In genomic region chr6:11224252-11224965, GRCh38 we compare ENCODE assay signal across 8 cellular contexts. TPM values are rescaled to one million over a fixed set of nuclear protein-coding genes. Genes with fewer than 3 reads are reported as not detected.
DNase-seq lines count a peak whose midpoint lies in the region; ATAC-seq and TF ChIP-seq lines count a peak whose summit lies in the region.

No MANE protein-coding gene starts in this region.

- peaks cover 26% of the 10 kb centered on the region for H3K36me3 Mint-ChIP-seq in type B pancreatic cell

- no peak overlapping the region for H3K27ac Mint-ChIP-seq in type B pancreatic cell

- H3K4me3 ChIP-seq in right lobe of liver: no peak overlapping the region
- peak overlapping the region; percentile 9 for H3K4me3 ChIP-seq in upper lobe of right lung

- WGBS in right lobe of liver (ENCODE audit: insufficient coverage, low coverage, low lambda C conversion rate, missing lambda C conversion rate): 80% methylated on average over 8 of the region's 9 CpGs

- H3K4me3 Mint-ChIP-seq in type B pancreatic cell: no peak overlapping the region

- H3K9me3 ChIP-seq in right lobe of liver (no peaks in the 10 kb centered on the region), upper lobe of right lung (no peaks in the 10 kb centered on the region)

- no peaks in the 10 kb centered on the region for H3K27me3 Mint-ChIP-seq in type B pancreatic cell

- H3K27ac ChIP-seq in right lobe of liver: peak overlapping the region in 2 of 3 donors; percentile 24 to 43
- peak overlapping the region; percentile 94 for H3K27ac ChIP-seq in upper lobe of right lung

- H3K4me1 Mint-ChIP-seq in type B pancreatic cell (ENCODE audit: unreplicated experiment): peaks cover 57% of the 10 kb centered on the region

- peak; percentile 64 for ATAC-seq in GM19035 (IDR thresholded peaks at IDR 0.05; ENCODE audit: unreplicated experiment)
- peak; percentile 74 for ATAC-seq in HG03280 (IDR thresholded peaks at IDR 0.05; ENCODE audit: unreplicated experiment)
- ATAC-seq in right lobe of liver: peak; percentile 9 to 38 (median 20)
- ATAC-seq in upper lobe of right lung: peak; percentile 33

- intact Hi-C loops in right lobe of liver (cut with DNase I) (no loop called here), upper lobe of right lung (cut with DNase I) (loop anchor here (10.0 kb wide), 1 partner anchor 140 kb away; no protein-coding TSS in a partner anchor)

- TF ChIP-seq CTCF in right lobe of liver (IDR thresholded peaks at IDR 0.05): no peak
- no peak for TF ChIP-seq CTCF in upper lobe of right lung (IDR thresholded peaks at IDR 0.05)
- TF ChIP-seq CTCF in type B pancreatic cell (conservative IDR thresholded peaks at IDR 0.05): no peak

- no peak for TF ChIP-seq POLR2A in right lobe of liver (IDR thresholded peaks at IDR 0.05)

- H3K4me1 ChIP-seq in right lobe of liver: peaks cover 0 to 5% (median 0%) of the 10 kb centered on the region in 4 donors
- H3K4me1 ChIP-seq in upper lobe of right lung: peaks cover 80% of the 10 kb centered on the region

- DNase-seq in activated T-helper 9 cell treated with anti-CD3 and anti-CD28 coated beads, Interleukin-2, amount 50 U/mL, for 16 hours (ENCODE audit: low read depth): peak; percentile 24
- DNase-seq in right lobe of liver (no peak), upper lobe of right lung (no peak), type B pancreatic cell (ENCODE audit: extremely low spot score, unreplicated experiment) (no peak), OCI-M2 (lab: John Stamatoyannopoulos, UW; ENCODE audit: unreplicated experiment) (no peak), NOMO-1 treated with DMSO at 0.1 percent for 48 hours (lab: John Stamatoyannopoulos, UW; ENCODE audit: unreplicated experiment) (no peak)

- H3K27me3 ChIP-seq in right lobe of liver: no peaks in the 10 kb centered on the region
- no peaks in the 10 kb centered on the region for H3K27me3 ChIP-seq in upper lobe of right lung

- no peaks in the 10 kb centered on the region for H3K9me3 Mint-ChIP-seq in type B pancreatic cell

- H3K36me3 ChIP-seq in right lobe of liver (no peaks in the 10 kb centered on the region), upper lobe of right lung (peaks cover 3% of the 10 kb centered on the region)

RNA-seq across cellular contexts. Expression of gene NEDD9, which starts 8.1 kb away (rescaled TPM):
- 10 to 100 TPM in 4 of 6 experiments, 1 to 10 TPM in 2; 5.1 to 59.8 (median 26.2) TPM for total RNA-seq in right lobe of liver
- 194 TPM for total RNA-seq in upper lobe of right lung
- total RNA-seq in type B pancreatic cell (ENCODE audit: low replicate concordance): 21.3 and 29.0 TPM in 2 replicates

Comparison
In these comparisons a context has a peak if more than half of its experiments do, and no peak if none do; other contexts are left out.
1. ATAC-seq: peak in every context shown above with its lines; median percentile 74 in HG03280; 64 in GM19035; 33 in upper lobe of right lung; 20 in right lobe of liver.